In the genomic region with DNA sequence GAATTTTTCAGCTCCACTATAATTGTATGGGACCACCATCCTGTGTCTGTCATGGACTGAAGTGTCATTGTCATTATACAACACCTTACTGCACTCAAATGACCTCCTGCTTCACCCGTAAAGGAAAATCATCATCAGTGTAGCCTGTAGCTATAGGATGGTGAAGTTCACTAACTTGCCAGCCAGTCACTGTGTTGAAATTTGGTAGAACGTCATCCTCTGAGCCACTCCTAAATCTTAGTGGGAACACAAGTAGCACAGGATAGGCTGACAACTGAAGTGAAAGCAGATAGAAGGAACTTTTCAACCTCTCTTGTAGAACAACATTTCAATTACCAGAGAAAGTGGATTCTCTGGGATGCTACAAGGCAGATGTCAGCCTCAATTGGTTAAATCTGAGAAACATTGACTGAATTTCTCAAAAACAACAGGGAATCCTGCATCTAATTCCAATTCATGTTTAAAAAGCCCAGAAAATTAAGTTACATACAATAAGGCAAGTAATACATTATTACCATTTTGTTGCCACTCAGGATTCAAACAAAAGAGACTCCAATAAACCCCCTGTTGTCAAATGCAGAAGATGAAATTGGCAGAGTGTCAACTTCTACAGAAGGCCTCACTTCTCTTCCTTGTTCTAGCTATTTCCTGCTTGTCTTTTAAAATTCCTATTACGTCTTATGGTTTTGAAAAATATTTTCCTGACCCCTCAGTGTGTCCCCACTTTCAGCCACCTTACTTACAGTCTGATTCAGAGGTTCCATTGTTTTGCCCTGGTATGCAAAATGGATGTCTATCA, we compare ENCODE assay signal across 1 cellular context.
TF ChIP-seq lines count a peak whose summit lies in the region.

No MANE protein-coding gene starts in this region.

TF ChIP-seq in GM23338, 12 proteins besides CTCF, POLR2A, EP300 and RAD21 (continued from another document):
- TF ChIP-seq, protein P1, sequence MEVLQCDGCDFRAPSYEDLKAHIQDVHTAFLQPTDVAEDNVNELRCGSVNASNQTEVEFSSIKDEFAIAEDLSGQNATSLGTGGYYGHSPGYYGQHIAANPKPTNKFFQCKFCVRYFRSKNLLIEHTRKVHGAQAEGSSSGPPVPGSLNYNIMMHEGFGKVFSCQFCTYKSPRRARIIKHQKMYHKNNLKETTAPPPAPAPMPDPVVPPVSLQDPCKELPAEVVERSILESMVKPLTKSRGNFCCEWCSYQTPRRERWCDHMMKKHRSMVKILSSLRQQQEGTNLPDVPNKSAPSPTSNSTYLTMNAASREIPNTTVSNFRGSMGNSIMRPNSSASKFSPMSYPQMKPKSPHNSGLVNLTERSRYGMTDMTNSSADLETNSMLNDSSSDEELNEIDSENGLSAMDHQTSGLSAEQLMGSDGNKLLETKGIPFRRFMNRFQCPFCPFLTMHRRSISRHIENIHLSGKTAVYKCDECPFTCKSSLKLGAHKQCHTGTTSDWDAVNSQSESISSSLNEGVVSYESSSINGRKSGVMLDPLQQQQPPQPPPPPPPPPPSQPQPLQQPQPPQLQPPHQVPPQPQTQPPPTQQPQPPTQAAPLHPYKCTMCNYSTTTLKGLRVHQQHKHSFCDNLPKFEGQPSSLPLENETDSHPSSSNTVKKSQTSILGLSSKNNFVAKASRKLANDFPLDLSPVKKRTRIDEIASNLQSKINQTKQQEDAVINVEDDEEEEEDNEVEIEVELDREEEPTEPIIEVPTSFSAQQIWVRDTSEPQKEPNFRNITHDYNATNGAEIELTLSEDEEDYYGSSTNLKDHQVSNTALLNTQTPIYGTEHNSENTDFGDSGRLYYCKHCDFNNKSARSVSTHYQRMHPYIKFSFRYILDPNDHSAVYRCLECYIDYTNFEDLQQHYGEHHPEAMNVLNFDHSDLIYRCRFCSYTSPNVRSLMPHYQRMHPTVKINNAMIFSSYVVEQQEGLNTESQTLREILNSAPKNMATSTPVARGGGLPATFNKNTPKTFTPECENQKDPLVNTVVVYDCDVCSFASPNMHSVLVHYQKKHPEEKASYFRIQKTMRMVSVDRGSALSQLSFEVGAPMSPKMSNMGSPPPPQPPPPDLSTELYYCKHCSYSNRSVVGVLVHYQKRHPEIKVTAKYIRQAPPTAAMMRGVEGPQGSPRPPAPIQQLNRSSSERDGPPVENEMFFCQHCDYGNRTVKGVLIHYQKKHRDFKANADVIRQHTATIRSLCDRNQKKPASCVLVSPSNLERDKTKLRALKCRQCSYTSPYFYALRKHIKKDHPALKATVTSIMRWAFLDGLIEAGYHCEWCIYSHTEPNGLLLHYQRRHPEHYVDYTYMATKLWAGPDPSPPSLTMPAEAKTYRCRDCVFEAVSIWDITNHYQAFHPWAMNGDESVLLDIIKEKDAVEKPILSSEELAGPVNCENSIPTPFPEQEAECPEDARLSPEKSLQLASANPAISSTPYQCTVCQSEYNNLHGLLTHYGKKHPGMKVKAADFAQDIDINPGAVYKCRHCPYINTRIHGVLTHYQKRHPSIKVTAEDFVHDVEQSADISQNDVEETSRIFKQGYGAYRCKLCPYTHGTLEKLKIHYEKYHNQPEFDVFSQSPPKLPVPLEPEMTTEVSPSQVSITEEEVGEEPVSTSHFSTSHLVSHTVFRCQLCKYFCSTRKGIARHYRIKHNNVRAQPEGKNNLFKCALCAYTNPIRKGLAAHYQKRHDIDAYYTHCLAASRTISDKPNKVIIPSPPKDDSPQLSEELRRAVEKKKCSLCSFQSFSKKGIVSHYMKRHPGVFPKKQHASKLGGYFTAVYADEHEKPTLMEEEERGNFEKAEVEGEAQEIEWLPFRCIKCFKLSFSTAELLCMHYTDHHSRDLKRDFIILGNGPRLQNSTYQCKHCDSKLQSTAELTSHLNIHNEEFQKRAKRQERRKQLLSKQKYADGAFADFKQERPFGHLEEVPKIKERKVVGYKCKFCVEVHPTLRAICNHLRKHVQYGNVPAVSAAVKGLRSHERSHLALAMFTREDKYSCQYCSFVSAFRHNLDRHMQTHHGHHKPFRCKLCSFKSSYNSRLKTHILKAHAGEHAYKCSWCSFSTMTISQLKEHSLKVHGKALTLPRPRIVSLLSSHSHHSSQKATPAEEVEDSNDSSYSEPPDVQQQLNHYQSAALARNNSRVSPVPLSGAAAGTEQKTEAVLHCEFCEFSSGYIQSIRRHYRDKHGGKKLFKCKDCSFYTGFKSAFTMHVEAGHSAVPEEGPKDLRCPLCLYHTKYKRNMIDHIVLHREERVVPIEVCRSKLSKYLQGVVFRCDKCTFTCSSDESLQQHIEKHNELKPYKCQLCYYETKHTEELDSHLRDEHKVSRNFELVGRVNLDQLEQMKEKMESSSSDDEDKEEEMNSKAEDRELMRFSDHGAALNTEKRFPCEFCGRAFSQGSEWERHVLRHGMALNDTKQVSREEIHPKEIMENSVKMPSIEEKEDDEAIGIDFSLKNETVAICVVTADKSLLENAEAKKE (CRISPR knock-in tag; IDR thresholded peaks at IDR 0.05): no peak
- TF ChIP-seq NANOG (IDR thresholded peaks at IDR 0.05; ENCODE audit: borderline replicate concordance) (no peak), POLR2AphosphoS5 (IDR thresholded peaks at IDR 0.05; ENCODE audit: low read depth) (no peak), ZNF331 (CRISPR knock-in tag; IDR thresholded peaks at IDR 0.05; ENCODE audit: low read depth) (no peak), CREB1 (CRISPR knock-in tag; IDR thresholded peaks at IDR 0.05; ENCODE audit: low read depth) (no peak), ZNF114 (CRISPR knock-in tag; IDR thresholded peaks at IDR 0.05) (no peak), STAT1 (IDR thresholded peaks at IDR 0.05; ENCODE audit: unreplicated experiment) (no peak), EZH2phosphoT487 (IDR thresholded peaks at IDR 0.05; ENCODE audit: unreplicated experiment) (no peak), JUNB (IDR thresholded peaks at IDR 0.05; ENCODE audit: unreplicated experiment) (no peak)
- TF ChIP-seq, protein P2, sequence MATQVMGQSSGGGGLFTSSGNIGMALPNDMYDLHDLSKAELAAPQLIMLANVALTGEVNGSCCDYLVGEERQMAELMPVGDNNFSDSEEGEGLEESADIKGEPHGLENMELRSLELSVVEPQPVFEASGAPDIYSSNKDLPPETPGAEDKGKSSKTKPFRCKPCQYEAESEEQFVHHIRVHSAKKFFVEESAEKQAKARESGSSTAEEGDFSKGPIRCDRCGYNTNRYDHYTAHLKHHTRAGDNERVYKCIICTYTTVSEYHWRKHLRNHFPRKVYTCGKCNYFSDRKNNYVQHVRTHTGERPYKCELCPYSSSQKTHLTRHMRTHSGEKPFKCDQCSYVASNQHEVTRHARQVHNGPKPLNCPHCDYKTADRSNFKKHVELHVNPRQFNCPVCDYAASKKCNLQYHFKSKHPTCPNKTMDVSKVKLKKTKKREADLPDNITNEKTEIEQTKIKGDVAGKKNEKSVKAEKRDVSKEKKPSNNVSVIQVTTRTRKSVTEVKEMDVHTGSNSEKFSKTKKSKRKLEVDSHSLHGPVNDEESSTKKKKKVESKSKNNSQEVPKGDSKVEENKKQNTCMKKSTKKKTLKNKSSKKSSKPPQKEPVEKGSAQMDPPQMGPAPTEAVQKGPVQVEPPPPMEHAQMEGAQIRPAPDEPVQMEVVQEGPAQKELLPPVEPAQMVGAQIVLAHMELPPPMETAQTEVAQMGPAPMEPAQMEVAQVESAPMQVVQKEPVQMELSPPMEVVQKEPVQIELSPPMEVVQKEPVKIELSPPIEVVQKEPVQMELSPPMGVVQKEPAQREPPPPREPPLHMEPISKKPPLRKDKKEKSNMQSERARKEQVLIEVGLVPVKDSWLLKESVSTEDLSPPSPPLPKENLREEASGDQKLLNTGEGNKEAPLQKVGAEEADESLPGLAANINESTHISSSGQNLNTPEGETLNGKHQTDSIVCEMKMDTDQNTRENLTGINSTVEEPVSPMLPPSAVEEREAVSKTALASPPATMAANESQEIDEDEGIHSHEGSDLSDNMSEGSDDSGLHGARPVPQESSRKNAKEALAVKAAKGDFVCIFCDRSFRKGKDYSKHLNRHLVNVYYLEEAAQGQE (IDR thresholded peaks at IDR 0.05; ENCODE audit: unreplicated experiment): no peak
- TF ChIP-seq, protein P3, sequence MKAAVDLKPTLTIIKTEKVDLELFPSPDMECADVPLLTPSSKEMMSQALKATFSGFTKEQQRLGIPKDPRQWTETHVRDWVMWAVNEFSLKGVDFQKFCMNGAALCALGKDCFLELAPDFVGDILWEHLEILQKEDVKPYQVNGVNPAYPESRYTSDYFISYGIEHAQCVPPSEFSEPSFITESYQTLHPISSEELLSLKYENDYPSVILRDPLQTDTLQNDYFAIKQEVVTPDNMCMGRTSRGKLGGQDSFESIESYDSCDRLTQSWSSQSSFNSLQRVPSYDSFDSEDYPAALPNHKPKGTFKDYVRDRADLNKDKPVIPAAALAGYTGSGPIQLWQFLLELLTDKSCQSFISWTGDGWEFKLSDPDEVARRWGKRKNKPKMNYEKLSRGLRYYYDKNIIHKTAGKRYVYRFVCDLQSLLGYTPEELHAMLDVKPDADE (IDR thresholded peaks at IDR 0.05): no peak
